Comparison of ENCODE assay signal across 37 cellular contexts in the genomic region with DNA sequence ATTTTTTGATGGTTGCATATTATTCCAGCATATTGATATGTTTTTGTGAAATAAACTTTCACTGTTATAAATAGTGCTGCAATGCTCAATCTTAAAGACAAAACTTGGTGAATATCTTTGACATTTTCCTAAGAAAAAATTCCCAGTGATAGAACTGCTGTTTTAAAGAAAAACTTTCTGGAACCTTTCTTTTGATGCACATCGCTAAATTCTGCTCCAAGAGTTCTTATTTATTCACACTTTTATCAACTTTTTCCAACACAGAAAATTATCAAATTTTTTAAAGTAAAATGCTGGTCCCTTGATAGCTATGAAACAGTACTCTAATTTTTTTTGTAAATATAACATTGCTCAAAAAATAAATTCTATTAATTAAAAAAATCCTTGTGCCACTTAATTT.
A peak's percentile ranks its signal among the peaks of the same experiment; 100 is the strongest.
DNase-seq lines count a peak whose midpoint lies in the region; ATAC-seq, FAIRE-seq and TF ChIP-seq lines count a peak whose summit lies in the region.
"Had no signal": no experiment of that assay in that cellular context is flagged by ENCODE, and none has a peak within 500 bp of the region (broad histone marks: within the 10 kb centered on the region; RNA-seq: fewer than 3 reads in every experiment).

No MANE protein-coding gene starts in this region.

- H3K27me3 ChIP-seq in cardiac muscle cell (no peaks in the 10 kb centered on the region), heart left ventricle (no peaks in the 10 kb centered on the region), left ventricle myocardium inferior (ENCODE audit: low read depth) (no peaks in the 10 kb centered on the region), HepG2 (ENCODE audit: control insufficient read depth in 1 of 2, insufficient read depth in 2 of 2, low read length in 2 of 2) (no peaks in the 10 kb centered on the region), right lobe of liver (no peaks in the 10 kb centered on the region), GM23338 (ENCODE audit: insufficient read depth) (no peaks in the 10 kb centered on the region)
- H3K27me3 ChIP-seq: BE2C; BLaER1; BLaER1 treated with 17β-estradiol and CSF1 and Interleukin-3, amounts not matched to agents 10 nM and 100 nM had no signal

- POLR2A ChIA-PET in HepG2 (lab: Yijun Ruan, JAX), result interaction anchor here (1.4 to 2.5 kb wide), 3 partner anchors 10 to 17 kb away, joined by 3 to 11 read pairs (median 6); no protein-coding TSS in a partner anchor

- H3K9me3 ChIP-seq in cardiac muscle cell (ENCODE audit: low read depth) (no peaks in the 10 kb centered on the region), heart left ventricle (no peaks in the 10 kb centered on the region), left ventricle myocardium inferior (replicated peaks) (no peaks in the 10 kb centered on the region), HepG2 (ENCODE audit: low read length) (no peaks in the 10 kb centered on the region), right lobe of liver (no peaks in the 10 kb centered on the region)
- H3K9me3 ChIP-seq: A549; BE2C; BLaER1; BLaER1 treated with 17β-estradiol and CSF1 and Interleukin-3, amounts not matched to agents 10 nM and 100 nM; Caco-2 had no signal

- in situ Hi-C loops in HepG2 (cut with HindIII; ENCODE audit: extremely low pct_ligation_motif_present, low pct_unique_long_range_greater_than_20kb), result no loop called here

- no peak overlapping the region for H3K4me3 Mint-ChIP-seq in GM23338
- H3K4me3 Mint-ChIP-seq: B cell; CD14-positive monocyte; CD4-positive, alpha-beta memory T cell; CD4-positive, alpha-beta T cell; CD4-positive, CD25-positive, alpha-beta regulatory T cell; CD8-positive, alpha-beta memory T cell; CD8-positive, alpha-beta T cell had no signal

- no peaks in the 10 kb centered on the region for H3F3A ChIP-seq in GM23338 (replicated peaks; ENCODE audit: low read depth)

- H3K4me3 ChIP-seq in cardiac muscle cell (no peak overlapping the region), heart left ventricle (no peak overlapping the region), left ventricle myocardium inferior (no peak overlapping the region), HepG2 (replicated peaks in 1 of 3; ENCODE audit: insufficient read depth in 1 of 3, low read depth in 2 of 3, low read length in 3 of 3) (peak overlapping the region in 1 of 3 experiments; percentile 56; a peak in 1 of 6 replicates), right lobe of liver (no peak overlapping the region), GM23338 (no peak overlapping the region)
- H3K4me3 ChIP-seq: A549; BLaER1; BLaER1 treated with 17β-estradiol and CSF1 and Interleukin-3, amounts not matched to agents 10 nM and 100 nM had no signal

- WGBS in heart left ventricle, 4 donors, result 90 to 95% (median 92%) methylated on average over 1 of the region's 1 CpG
- 88% methylated on average over 1 of the region's 1 CpG for WGBS in HepG2 (ENCODE audit: low lambda C conversion rate)
- WGBS in right lobe of liver (ENCODE audit: insufficient coverage, low coverage, low lambda C conversion rate, missing lambda C conversion rate), result 69% methylated on average over 1 of the region's 1 CpG

- no peaks in the 10 kb centered on the region for H3K36me3 Mint-ChIP-seq in GM23338 (ENCODE audit: low read depth)
- H3K36me3 Mint-ChIP-seq: CD14-positive monocyte; CD4-positive, alpha-beta memory T cell; CD4-positive, CD25-positive, alpha-beta regulatory T cell; CD8-positive, alpha-beta memory T cell; CD8-positive, alpha-beta T cell had no signal

- H3K36me3 ChIP-seq in cardiac muscle cell (no peaks in the 10 kb centered on the region), heart left ventricle (no peaks in the 10 kb centered on the region), left ventricle myocardium inferior (no peaks in the 10 kb centered on the region), HepG2 (replicated peaks in 1 of 2; ENCODE audit: control insufficient read depth in 1 of 2, insufficient read depth in 2 of 2, low read length in 2 of 2) (no peaks in the 10 kb centered on the region), right lobe of liver (no peaks in the 10 kb centered on the region), GM23338 (ENCODE audit: insufficient read depth) (no peaks in the 10 kb centered on the region)
- H3K36me3 ChIP-seq: BE2C; BLaER1; BLaER1 treated with 17β-estradiol and CSF1 and Interleukin-3, amounts not matched to agents 10 nM and 100 nM had no signal

- TF ChIP-seq POLR2A in heart left ventricle (IDR thresholded peaks at IDR 0.05) (no peak), HepG2 (IDR thresholded peaks at IDR 0.05; ENCODE audit: insufficient read depth in 1 of 2, low read depth in 2 of 2, low read length in 2 of 2) (no peak), right lobe of liver (IDR thresholded peaks at IDR 0.05) (no peak)

- no peak for TF ChIP-seq CTCF in cardiac muscle cell (IDR thresholded peaks at IDR 0.05; ENCODE audit: low read depth, low read length)
- no peak for TF ChIP-seq CTCF in heart left ventricle (IDR thresholded peaks at IDR 0.05)
- no peak for TF ChIP-seq CTCF in left ventricle myocardium inferior (IDR thresholded peaks at IDR 0.05; ENCODE audit: borderline replicate concordance)
- TF ChIP-seq CTCF in HepG2 (CRISPR knock-in tag; IDR thresholded peaks at IDR 0.05), result no peak
- TF ChIP-seq CTCF in right lobe of liver (IDR thresholded peaks at IDR 0.05), result no peak
- no peak for TF ChIP-seq CTCF in GM23338 (conservative IDR thresholded peaks at IDR 0.05; ENCODE audit: low read depth in 2 of 2)

- H3K9ac ChIP-seq in HepG2 (ENCODE audit: insufficient read depth, low read depth, low read length), result 0 out of 2 replicates have a peak overlapping the region, but pooled peaks have one; percentile 67
- H3K9ac ChIP-seq: BLaER1; BLaER1 treated with 17β-estradiol and CSF1 and Interleukin-3, amounts not matched to agents 10 nM and 100 nM had no signal

- TF ChIP-seq RAD21 in HepG2 (CRISPR knock-in tag; IDR thresholded peaks at IDR 0.05), result no peak

- H3K27ac ChIP-seq in cardiac muscle cell (peak overlapping the region; percentile 22), heart left ventricle (peak overlapping the region in 1 of 12 donors; percentile 42), left ventricle myocardium inferior (replicated peaks) (peak overlapping the region; percentile 58), HepG2 (ENCODE audit: extremely low read length, insufficient read depth, low read length) (peak overlapping the region; percentile 79), right lobe of liver (peak overlapping the region in 1 of 3 donors; percentile 53), GM23338 (ENCODE audit: low read depth) (no peak overlapping the region)
- H3K27ac ChIP-seq: 22Rv1; A549; BLaER1; BLaER1 treated with 17β-estradiol and CSF1 and Interleukin-3, amounts not matched to agents 10 nM and 100 nM; C4-2B had no signal

- FAIRE-seq in HepG2 (lab: Jason Lieb, UNC), result no peak
- FAIRE-seq: A204.1, A549, D721Med had no signal

- CTCF ChIA-PET in HepG2 (lab: Yijun Ruan, JAX; ENCODE audit: low intra/inter-chr PET ratio, low total read pairs), result no interaction called here

- no TSS peak for BruUV-seq in HepG2 (replicated peaks; lab: Mats Ljungman, UMichigan)

- peaks cover 31% of the 10 kb centered on the region for H3K4me1 ChIP-seq in cardiac muscle cell (ENCODE audit: low read depth)
- H3K4me1 ChIP-seq in heart left ventricle, result peaks cover 0 to 23% (median 7%) of the 10 kb centered on the region in 12 donors
- H3K4me1 ChIP-seq in left ventricle myocardium inferior, result peaks cover 32% of the 10 kb centered on the region
- H3K4me1 ChIP-seq in HepG2 (ENCODE audit: insufficient read depth, low read length), result peaks cover 84% of the 10 kb centered on the region
- H3K4me1 ChIP-seq in right lobe of liver, result peaks cover 0 to 44% (median 7%) of the 10 kb centered on the region in 4 donors
- peaks cover 28% of the 10 kb centered on the region for H3K4me1 ChIP-seq in GM23338 (ENCODE audit: insufficient read depth)
- H3K4me1 ChIP-seq: A549, BLaER1, Caco-2 had no signal

- H2AFZ ChIP-seq in HepG2 (ENCODE audit: low read length) (no peak overlapping the region), GM23338 (no peak overlapping the region)

- peaks cover 21% of the 10 kb centered on the region for H3K4me1 Mint-ChIP-seq in GM23338
- H3K4me1 Mint-ChIP-seq: B cell; CD4-positive, alpha-beta memory T cell; CD4-positive, CD25-positive, alpha-beta regulatory T cell; CD8-positive, alpha-beta memory T cell had no signal

- intact Hi-C loops in heart left ventricle (cut with DNase I), result no loop called here
- intact Hi-C loops in left ventricle myocardium inferior (cut with micrococcal nuclease), result no loop called here
- intact Hi-C loops in cardiac septum (cut with DNase I), result no loop called here
- intact Hi-C loops in HepG2 (cut with micrococcal nuclease; ENCODE audit: unreplicated experiment), result loop anchor here (10.0 kb wide), 1 partner anchor 60 kb away; no protein-coding TSS in a partner anchor
- intact Hi-C loops in right lobe of liver (cut with DNase I), result no loop called here

- H4K20me1 ChIP-seq in HepG2 (ENCODE audit: insufficient read depth, low read length) (no peaks in the 10 kb centered on the region), GM23338 (replicated peaks; ENCODE audit: insufficient read depth) (no peaks in the 10 kb centered on the region)
- H4K20me1 ChIP-seq: BLaER1; BLaER1 treated with 17β-estradiol and CSF1 and Interleukin-3, amounts not matched to agents 10 nM and 100 nM had no signal

- H3K4me2 ChIP-seq in HepG2 (ENCODE audit: low read depth, low read length) (peak overlapping the region; percentile 82; the same call in 1 of the 2 replicates), GM23338 (peak overlapping the region; percentile 23; the same call in 1 of the 2 replicates)
- H3K4me2 ChIP-seq: A549; BLaER1; BLaER1 treated with 17β-estradiol and CSF1 and Interleukin-3, amounts not matched to agents 10 nM and 100 nM had no signal

- no peaks in the 10 kb centered on the region for H3K9me3 Mint-ChIP-seq in GM23338
- H3K9me3 Mint-ChIP-seq: CD4-positive, alpha-beta T cell; CD8-positive, alpha-beta T cell had no signal

- no peaks in the 10 kb centered on the region for H3K79me2 ChIP-seq in HepG2 (ENCODE audit: insufficient read depth, low read length)
- no peaks in the 10 kb centered on the region for H3K79me2 ChIP-seq in GM23338 (replicated peaks; ENCODE audit: insufficient read depth)

- peaks cover 6% of the 10 kb centered on the region; the same call in 1 of the 2 replicates for H3K9me2 ChIP-seq in GM23338 (ENCODE audit: insufficient read depth)

- TF ChIP-seq EP300 in HepG2 (IDR thresholded peaks at IDR 0.05; ENCODE audit: low read depth in 2 of 2, low read length in 2 of 2), result no peak
- no peak for TF ChIP-seq EP300 in HepG2 (CRISPR knock-in tag; IDR thresholded peaks at IDR 0.05; ENCODE audit: borderline replicate concordance)

- DNase-seq in cardiac muscle cell (ENCODE audit: low read depth in 1 of 2, low spot score in 1 of 2) (no peak), heart left ventricle (no peak), left ventricle myocardium inferior (no peak), cardiac septum (ENCODE audit: low spot score) (no peak), HepG2 (ENCODE audit: low spot score) (no peak), right lobe of liver (no peak), GM23338 (ENCODE audit: low spot score) (no peak), ureter (ENCODE audit: low spot score) (no peak)
- DNase-seq: 8988T; ACHN; AML-193; C1 segment of cervical spinal cord; Caco-2; Calu3; CD4-positive, alpha-beta memory T cell; CD4-positive, alpha-beta T cell; CD4-positive, CD25-positive, alpha-beta regulatory T cell; CD8-positive, alpha-beta memory T cell; CD8-positive, alpha-beta T cell; COR-L47; DMS 273 treated with DMSO at 0.1 percent for 48 hours; DMS153; DMS53; DMS79; DMS79 treated with DMSO at 0.1 percent for 48 hours; DND-41; EL had no signal

- H3K27ac Mint-ChIP-seq in GM23338, result no peak overlapping the region
- H3K27ac Mint-ChIP-seq: B cell; CD14-positive monocyte; CD4-positive, alpha-beta T cell; CD4-positive, CD25-positive, alpha-beta regulatory T cell; CD8-positive, alpha-beta memory T cell; CD8-positive, alpha-beta T cell had no signal

- ATAC-seq in heart left ventricle (no peak), HepG2 (no peak), right lobe of liver (no peak), GM23338 (no peak)
- ATAC-seq: A549; CD8-positive, alpha-beta T cell had no signal

- H3K27me3 Mint-ChIP-seq in GM23338 (ENCODE audit: insufficient read depth, low read depth, poor library complexity), result peaks cover 3% of the 10 kb centered on the region
- H3K27me3 Mint-ChIP-seq: B cell; CD4-positive, CD25-positive, alpha-beta regulatory T cell had no signal
